In the genomic region with DNA sequence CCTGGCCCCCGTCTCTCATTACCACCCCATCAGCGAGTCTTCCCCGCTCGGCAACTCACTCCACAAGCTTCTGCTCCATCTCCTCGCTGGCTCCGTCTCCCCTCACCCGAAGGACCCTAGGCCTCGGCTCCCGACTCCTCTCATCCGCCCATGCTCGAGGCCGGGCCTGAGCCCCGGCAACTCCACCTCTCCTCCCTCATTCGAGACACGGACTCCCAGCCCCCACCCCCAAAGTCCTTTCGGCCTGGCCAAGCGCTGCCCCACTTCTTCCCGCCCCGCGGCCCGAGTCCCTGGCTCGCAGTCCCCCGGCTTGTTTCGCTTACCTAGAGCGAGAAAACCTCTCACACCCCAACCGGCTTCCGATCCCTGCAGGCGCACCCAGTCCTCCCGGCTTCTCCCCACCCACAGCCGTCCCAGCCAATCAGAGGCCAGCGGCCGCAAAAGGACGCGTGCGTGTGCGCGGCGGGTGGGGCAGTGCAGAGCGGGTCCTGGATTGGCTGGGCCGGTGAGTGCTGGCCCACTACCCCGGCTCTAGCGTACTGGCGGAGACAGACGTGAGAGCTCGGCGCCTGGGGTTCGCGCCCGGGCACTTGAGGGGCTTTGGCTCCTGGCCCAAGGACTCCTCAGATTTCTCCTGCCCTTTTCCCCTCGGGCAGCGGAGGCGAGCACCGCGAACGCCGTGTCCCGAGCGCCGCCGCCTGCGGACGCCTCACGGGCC, we compare ENCODE assay signal across 8 cellular contexts. TPM values are rescaled to one million over a fixed set of nuclear protein-coding genes. Genes with fewer than 3 reads are reported as not detected.
DNase-seq lines count a peak whose midpoint lies in the region; ATAC-seq lines count a peak whose summit lies in the region.

A gene (minus strand): TSS at position 378 of the 718 bp plus-strand sequence. CDS start 10,237 bp downstream, outside the sequence.

- H3K36me3 Mint-ChIP-seq in effector memory CD8-positive, alpha-beta T cell (ENCODE audit: insufficient read depth): peaks cover 16% of the 10 kb centered on the region
- H3K36me3 Mint-ChIP-seq in memory B cell: peaks cover 2% of the 10 kb centered on the region

- ATAC-seq in GM21360 (IDR thresholded peaks at IDR 0.05; ENCODE audit: unreplicated experiment): peak; percentile 98
- peak; percentile 97 for ATAC-seq in effector memory CD8-positive, alpha-beta T cell (replicated peaks)
- ATAC-seq in memory B cell (ENCODE audit: low read depth): peak; percentile 98

- peak within 1 kb of the TSS; percentile 87 to 96 for H3K27ac Mint-ChIP-seq in effector memory CD8-positive, alpha-beta T cell
- peak within 1 kb of the TSS; percentile 93 for H3K27ac Mint-ChIP-seq in memory B cell

- H3K9me3 Mint-ChIP-seq in effector memory CD8-positive, alpha-beta T cell: no peaks in the 10 kb centered on the region
- H3K9me3 Mint-ChIP-seq in memory B cell: no peaks in the 10 kb centered on the region

- peaks cover 25 to 42% of the 10 kb centered on the region in 2 donors for H3K4me1 Mint-ChIP-seq in effector memory CD8-positive, alpha-beta T cell (ENCODE audit: low read depth in 2 of 2)
- peaks cover 30% of the 10 kb centered on the region for H3K4me1 Mint-ChIP-seq in memory B cell

- peak; percentile 93 for DNase-seq in COLO668 (lab: John Stamatoyannopoulos, UW; ENCODE audit: unreplicated experiment)
- DNase-seq in HT1080 (ENCODE audit: low read depth): peak; percentile 94
- peak; percentile 95 for DNase-seq in NOMO-1 treated with DMSO at 0.1 percent for 48 hours (lab: John Stamatoyannopoulos, UW; ENCODE audit: unreplicated experiment)
- peak; percentile 80 to 83 for DNase-seq in activated CD8-positive, alpha-beta memory T cell treated with anti-CD3 and anti-CD28 coated beads for 4 hours (ENCODE audit: low read depth in 2 of 2)
- peak; percentile 84 to 86 (median 86) for DNase-seq in effector memory CD8-positive, alpha-beta T cell
- DNase-seq in memory B cell (ENCODE audit: low spot score in 2 of 2): peak; percentile 79
- peak; percentile 84 for DNase-seq in stimulated activated CD8-positive, alpha-beta memory T cell treated with anti-CD3 and anti-CD28 coated beads, Interleukin-12 subunit alpha, Interleukin-12 subunit beta, amount 100 ng/mL, for 24 hours (ENCODE audit: extremely low read depth)

- H3K27me3 Mint-ChIP-seq in effector memory CD8-positive, alpha-beta T cell: peaks cover 19 to 22% of the 10 kb centered on the region in 2 donors
- H3K27me3 Mint-ChIP-seq in memory B cell: peaks cover 1% of the 10 kb centered on the region

- peak within 1 kb of the TSS; percentile 96 for H3K4me3 Mint-ChIP-seq in effector memory CD8-positive, alpha-beta T cell
- H3K4me3 Mint-ChIP-seq in memory B cell: peak within 1 kb of the TSS; percentile 97

RNA-seq across cellular contexts. Expression of the gene that starts here (rescaled TPM):
- total RNA-seq in HT1080 (2014; rRNA removed; shearing (Covaris generic)): 116 and 132 TPM in 2 replicates
- 215 and 230 TPM in 2 replicates for polyA plus RNA-seq in HT1080 (2015; cell fraction: cytosol; rRNA removed)
- polyA plus RNA-seq in HT1080 (2015; cell fraction: nucleus; rRNA removed): 77.6 and 105 TPM in 2 replicates

Comparison
In these comparisons a context has a peak if more than half of its experiments do, and no peak if none do; other contexts are left out.
1. Peak in every context shown above with its lines: DNase-seq and ATAC-seq.